6 cellular contexts compared by ENCODE assay signal in genomic region chr6:32189082-32189741, GRCh38. TPM values are rescaled to one million over a fixed set of nuclear protein-coding genes. Genes with fewer than 3 reads are reported as not detected.
DNase-seq lines count a peak whose midpoint lies in the region; ATAC-seq and TF ChIP-seq lines count a peak whose summit lies in the region.

No MANE protein-coding gene starts in this region.

- peaks cover 2% of the 10 kb centered on the region; the same call in 1 of the 2 replicates for H3K36me3 ChIP-seq in Caco-2 (ENCODE audit: control insufficient read depth, insufficient read depth, low read length)
- H3K36me3 ChIP-seq in mesendoderm (ENCODE audit: control insufficient read depth, insufficient read depth, low read length): peaks cover 7% of the 10 kb centered on the region

- TF ChIP-seq CTCF in Caco-2 (IDR thresholded peaks at IDR 0.05; ENCODE audit: insufficient read depth in 1 of 2, low read depth in 1 of 2, low read length in 1 of 2, severe bottlenecking in 1 of 2, unreplicated experiment in 1 of 2): no peak

- no peaks in the 10 kb centered on the region for H3K9me3 ChIP-seq in Caco-2

- WGBS in mesendoderm (ENCODE audit: extremely low coverage, insufficient coverage, low lambda C conversion rate): no CpG with 5 or more reads among the region's 10 CpGs

- H3K4me3 Mint-ChIP-seq in Caco-2 (ENCODE audit: unreplicated experiment): peak overlapping the region; percentile 83
- peak overlapping the region; percentile 95 for H3K4me3 Mint-ChIP-seq in activated naive CD8-positive, alpha-beta T cell

- peak overlapping the region; percentile 39 for H2BK5ac ChIP-seq in mesendoderm (ENCODE audit: low read length)

- H3K4me1 ChIP-seq in Caco-2: peaks cover 21% of the 10 kb centered on the region
- H3K4me1 ChIP-seq in mesendoderm (ENCODE audit: control insufficient read depth, low read depth, low read length): peaks cover 12% of the 10 kb centered on the region

- no peaks in the 10 kb centered on the region for H3K9me3 Mint-ChIP-seq in Caco-2 (ENCODE audit: unreplicated experiment)
- H3K9me3 Mint-ChIP-seq in activated naive CD8-positive, alpha-beta T cell (ENCODE audit: low read depth): no peaks in the 10 kb centered on the region

- H2AK5ac ChIP-seq in mesendoderm (ENCODE audit: low read length): peak overlapping the region; percentile 37

- H3K79me2 ChIP-seq in mesendoderm (ENCODE audit: control insufficient read depth, insufficient read depth, low read length): peaks cover 13% of the 10 kb centered on the region

- peak overlapping the region; percentile 24 for H3K23ac ChIP-seq in mesendoderm (ENCODE audit: low read length)

- no peak for DNase-seq in Caco-2
- DNase-seq in mesendoderm: no peak
- DNase-seq in SKM-1 (lab: John Stamatoyannopoulos, UW; ENCODE audit: unreplicated experiment): no peak
- DNase-seq in ACHN: no peak

- H3K27ac Mint-ChIP-seq in Caco-2 (ENCODE audit: unreplicated experiment): peak overlapping the region; percentile 90
- peak overlapping the region; percentile 94 for H3K27ac Mint-ChIP-seq in activated naive CD8-positive, alpha-beta T cell

- intact Hi-C loops in Caco-2 (cut with micrococcal nuclease; ENCODE audit: unreplicated experiment): no loop called here

- H3K79me1 ChIP-seq in mesendoderm (ENCODE audit: low read length): peaks cover 12% of the 10 kb centered on the region

- no peak overlapping the region for H2BK15ac ChIP-seq in mesendoderm (replicated peaks; ENCODE audit: low read depth)

- POLR2A ChIA-PET in Caco-2 (lab: Charles Lee): no interaction called here

- H3K4me3 ChIP-seq in Caco-2 (ENCODE audit: low read depth, low read length): peak overlapping the region; percentile 62
- peak overlapping the region; percentile 69 for H3K4me3 ChIP-seq in mesendoderm (ENCODE audit: low read length)

- H3K4me1 Mint-ChIP-seq in Caco-2 (ENCODE audit: low read depth, unreplicated experiment): peaks cover 23% of the 10 kb centered on the region
- peaks cover 68% of the 10 kb centered on the region for H3K4me1 Mint-ChIP-seq in activated naive CD8-positive, alpha-beta T cell (ENCODE audit: low read depth)

- no TSS peak for BruUV-seq in Caco-2 (replicated peaks; lab: Mats Ljungman, UMichigan)

- no peak overlapping the region for H4K5ac ChIP-seq in mesendoderm (ENCODE audit: low read length)

- H3K27me3 ChIP-seq in Caco-2 (replicated peaks; ENCODE audit: control insufficient read depth, insufficient read depth, low read length) (no peaks in the 10 kb centered on the region), mesendoderm (ENCODE audit: insufficient read depth, low read length, poor library complexity) (no peaks in the 10 kb centered on the region)

- H3K36me3 Mint-ChIP-seq in Caco-2 (ENCODE audit: insufficient read depth, unreplicated experiment): peaks cover 34% of the 10 kb centered on the region
- peaks cover 11% of the 10 kb centered on the region for H3K36me3 Mint-ChIP-seq in activated naive CD8-positive, alpha-beta T cell

- H3K18ac ChIP-seq in mesendoderm (ENCODE audit: low read length): peak overlapping the region; percentile 99

- no peak overlapping the region for H2BK120ac ChIP-seq in mesendoderm (ENCODE audit: low read depth, low read length)

- peak overlapping the region; percentile 94 for H3K9ac ChIP-seq in mesendoderm (ENCODE audit: low read length)

- peak overlapping the region; percentile 42 for H3K27ac ChIP-seq in mesendoderm (ENCODE audit: low read depth, low read length)

- H4K8ac ChIP-seq in mesendoderm (ENCODE audit: low read depth, low read length): peak overlapping the region; percentile 90

- H3K4ac ChIP-seq in mesendoderm (ENCODE audit: low read depth, low read length): peak overlapping the region; percentile 99

- peak overlapping the region; percentile 93 for H3K56ac ChIP-seq in mesendoderm (ENCODE audit: low read length)

- H3K27me3 Mint-ChIP-seq in Caco-2 (ENCODE audit: insufficient read depth, unreplicated experiment): no peaks in the 10 kb centered on the region
- H3K27me3 Mint-ChIP-seq in activated naive CD8-positive, alpha-beta T cell: no peaks in the 10 kb centered on the region

- H3K4me2 ChIP-seq in mesendoderm (ENCODE audit: low read length): peak overlapping the region; percentile 67

- CTCF ChIA-PET in Caco-2 (lab: Charles Lee): no interaction called here

- in situ Hi-C loops in ACHN (cut with HindIII; ENCODE audit: low pct_ligation_motif_present, low pct_unique_long_range_greater_than_20kb, low sequenced_read_pairs): no loop called here

- no peak for ATAC-seq in GM19397 (IDR thresholded peaks at IDR 0.05; ENCODE audit: unreplicated experiment)

RNA-seq across cellular contexts. Expression of gene PBX2, which starts 0.8 kb away (rescaled TPM):
- 96.3 and 96.5 TPM in 2 replicates for total RNA-seq in Caco-2 (2022)
- 51.4 TPM for polyA plus RNA-seq in mesendoderm (2013, experiment 1 of 2)
- 52.0 TPM for polyA plus RNA-seq in mesendoderm (2013, experiment 2 of 2)

RNA-seq across cellular contexts. Expression of gene GPSM3, which starts 3.2 kb away (rescaled TPM):
- total RNA-seq in Caco-2 (2022): 0.41 and 0.67 TPM in 2 replicates
- polyA plus RNA-seq in mesendoderm (2013, experiment 1 of 2): 4.2 TPM
- 5.0 TPM for polyA plus RNA-seq in mesendoderm (2013, experiment 2 of 2)

RNA-seq across cellular contexts. Expression of gene AGER, which starts 5.2 kb away (rescaled TPM):
- total RNA-seq in Caco-2 (2022): 8.3 and 10.3 TPM in 2 replicates
- polyA plus RNA-seq in mesendoderm (2013, experiment 1 of 2): 5.7 TPM
- polyA plus RNA-seq in mesendoderm (2013, experiment 2 of 2): 5.3 TPM

RNA-seq across cellular contexts. Expression of gene RNF5, which starts 11.0 kb away (rescaled TPM):
- total RNA-seq in Caco-2 (2022): 64.7 and 70.7 TPM in 2 replicates
- 90.3 TPM for polyA plus RNA-seq in mesendoderm (2013, experiment 1 of 2)
- polyA plus RNA-seq in mesendoderm (2013, experiment 2 of 2): 86.3 TPM

RNA-seq across cellular contexts. Expression of gene AGPAT1, which starts 13.3 kb away (rescaled TPM):
- 60.4 and 61.9 TPM in 2 replicates for total RNA-seq in Caco-2 (2022)
- polyA plus RNA-seq in mesendoderm (2013, experiment 1 of 2): 55.5 TPM
- 53.7 TPM for polyA plus RNA-seq in mesendoderm (2013, experiment 2 of 2)
